11 cellular contexts compared by ENCODE assay signal in the genomic region with DNA sequence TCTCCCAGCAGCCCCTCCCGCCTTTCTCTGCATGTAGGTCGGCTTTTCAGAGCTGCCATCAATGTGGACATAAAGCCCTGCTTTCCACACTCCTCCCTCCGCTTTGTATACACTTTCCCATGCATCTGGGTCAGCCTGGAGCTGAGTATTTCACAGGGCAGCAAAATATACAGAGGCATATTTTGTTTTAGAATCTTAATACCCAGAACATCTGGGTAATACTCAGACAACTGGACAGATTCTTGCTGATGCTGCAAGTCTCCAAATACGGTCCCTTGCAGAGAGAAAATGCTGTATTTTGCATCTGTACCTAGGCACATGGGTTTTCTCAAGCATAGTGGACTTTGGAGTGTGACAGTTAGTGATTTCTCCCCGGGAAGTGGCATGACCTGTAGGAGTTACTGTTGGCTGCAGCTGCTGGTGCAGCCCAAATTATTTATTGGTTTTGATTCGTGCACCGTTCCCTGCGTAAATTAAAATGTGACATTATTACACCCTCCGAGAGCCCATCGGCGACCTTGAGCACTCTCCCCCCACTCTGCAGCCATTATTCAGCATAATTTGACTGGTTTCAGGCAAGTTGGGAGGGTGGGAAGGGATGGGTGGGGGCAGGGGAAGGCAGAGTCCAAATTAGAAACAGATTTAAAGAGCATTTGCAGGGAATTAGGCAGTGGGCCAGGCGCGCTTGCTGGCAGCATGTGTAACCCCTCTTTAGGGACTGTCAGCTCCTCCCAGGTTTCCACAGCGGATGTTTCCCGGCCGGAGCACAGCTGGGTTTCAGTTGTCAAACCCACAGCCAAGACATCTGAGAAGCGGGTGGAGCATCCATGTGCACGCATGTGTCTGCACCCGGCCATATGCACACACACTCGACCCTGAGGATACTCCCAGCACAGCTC.
A peak's percentile ranks its signal among the peaks of the same experiment; 100 is the strongest.
DNase-seq lines count a peak whose midpoint lies in the region; ATAC-seq, FAIRE-seq and TF ChIP-seq lines count a peak whose summit lies in the region.
"Had no signal": no experiment of that assay in that cellular context is flagged by ENCODE, and none has a peak within 500 bp of the region (broad histone marks: within the 10 kb centered on the region; RNA-seq: fewer than 3 reads in every experiment).

No MANE protein-coding gene starts in this region.

- intact Hi-C loops in left colon (cut with DNase I, micrococcal nuclease) = no loop called here

- H3K27me3 ChIP-seq in astrocyte (ENCODE audit: insufficient read depth, low read length) = peaks cover 46% of the 10 kb centered on the region
- no peaks in the 10 kb centered on the region for H3K27me3 ChIP-seq in stomach smooth muscle (ENCODE audit: control insufficient read depth in 1 of 2, insufficient read depth in 2 of 2, low read length in 2 of 2)

- FAIRE-seq in astrocyte (lab: Jason Lieb, UNC) = no peak
- FAIRE-seq: TTC549 had no signal

- H4K20me1 ChIP-seq in astrocyte (ENCODE audit: insufficient read depth, low read length) = no peaks in the 10 kb centered on the region

- peaks cover 3% of the 10 kb centered on the region for H3K9me3 Mint-ChIP-seq in astrocyte (ENCODE audit: unreplicated experiment)
- H3K9me3 Mint-ChIP-seq: activated naive CD4-positive, alpha-beta T cell treated with anti-CD3 and anti-CD28 coated beads, Interleukin-2, amount 10 ng/mL, durations not matched to agents 7 days and 5 days had no signal

- ATAC-seq in left colon = peak; percentile 87
- no peak for ATAC-seq in GM21825 (IDR thresholded peaks at IDR 0.05; ENCODE audit: unreplicated experiment)

- H3K4me2 ChIP-seq in astrocyte (ENCODE audit: low read length) = peak overlapping the region; percentile 36

- DNase-seq in NCI-H1092 treated with DMSO at 0.1 percent for 48 hours (lab: John Stamatoyannopoulos, UW) (peak; percentile 46), astrocyte (ENCODE audit: low read depth) (peak; percentile 45), left colon (peak; percentile 57 to 66), T-helper 2 cell (no peak)
- no peak for DNase-seq in effector CD4-positive, alpha-beta T cell
- DNase-seq in activated CD4-positive, alpha-beta T cell treated with anti-CD3 and anti-CD28 coated beads, Interleukin-2, amount 50 U/mL, for 4 hours = no peak
- DNase-seq: activated naive CD4-positive, alpha-beta T cell treated with anti-CD3 and anti-CD28 coated beads, Interleukin-2, amount 10 ng/mL, durations not matched to agents 7 days and 5 days had no signal

- H3K4me1 ChIP-seq in astrocyte (ENCODE audit: insufficient read depth, low read length) = peaks cover 6% of the 10 kb centered on the region
- peaks cover 25% of the 10 kb centered on the region for H3K4me1 ChIP-seq in stomach smooth muscle (ENCODE audit: control insufficient read depth, insufficient read depth, low read length)

- H3K4me3 ChIP-seq in astrocyte (ENCODE audit: insufficient read depth, low read depth, low read length) (no peak overlapping the region), stomach smooth muscle (ENCODE audit: low read length in 2 of 2) (peak overlapping the region; percentile 11 to 61)

- H3K27ac ChIP-seq in astrocyte (ENCODE audit: low read depth, low read length) (no peak overlapping the region), stomach smooth muscle (ENCODE audit: low read length) (no peak overlapping the region)
- H3K27ac ChIP-seq: epithelial cell of prostate had no signal

- no peaks in the 10 kb centered on the region for H3K9me3 ChIP-seq in astrocyte (ENCODE audit: insufficient read depth, low read depth, low read length)
- no peaks in the 10 kb centered on the region for H3K9me3 ChIP-seq in stomach smooth muscle (ENCODE audit: control insufficient read depth in 2 of 2, low read length in 2 of 2)

- H3K27me3 Mint-ChIP-seq in astrocyte (ENCODE audit: low read depth, unreplicated experiment) = peaks cover 84% of the 10 kb centered on the region

- no peak overlapping the region for H3K27ac Mint-ChIP-seq in astrocyte (ENCODE audit: unreplicated experiment)
- H3K27ac Mint-ChIP-seq: activated naive CD4-positive, alpha-beta T cell treated with anti-CD3 and anti-CD28 coated beads, Interleukin-2, amount 10 ng/mL, durations not matched to agents 7 days and 5 days had no signal

- H3K9ac ChIP-seq in astrocyte (ENCODE audit: low read length) = no peak overlapping the region
- no peak overlapping the region for H3K9ac ChIP-seq in stomach smooth muscle (ENCODE audit: low read length in 2 of 2)

- no peak overlapping the region for H2AFZ ChIP-seq in astrocyte (ENCODE audit: low read depth, low read length)

- H3K36me3 Mint-ChIP-seq in astrocyte (ENCODE audit: low read depth, unreplicated experiment) = no peaks in the 10 kb centered on the region
- H3K36me3 Mint-ChIP-seq: activated naive CD4-positive, alpha-beta T cell treated with anti-CD3 and anti-CD28 coated beads, Interleukin-2, amount 10 ng/mL, durations not matched to agents 7 days and 5 days had no signal

- peaks cover 2% of the 10 kb centered on the region for H3K4me1 Mint-ChIP-seq in astrocyte (ENCODE audit: low read depth, unreplicated experiment)

- H3K36me3 ChIP-seq in astrocyte (ENCODE audit: insufficient read depth, low read length) (no peaks in the 10 kb centered on the region), stomach smooth muscle (ENCODE audit: control insufficient read depth in 2 of 2, insufficient read depth in 2 of 2, low read length in 2 of 2) (no peaks in the 10 kb centered on the region)

- H3K79me2 ChIP-seq in astrocyte (ENCODE audit: insufficient read depth, low read length) = no peaks in the 10 kb centered on the region

- H3K4me3 Mint-ChIP-seq in astrocyte (ENCODE audit: unreplicated experiment) = no peak overlapping the region
- H3K4me3 Mint-ChIP-seq: activated naive CD4-positive, alpha-beta T cell treated with anti-CD3 and anti-CD28 coated beads, Interleukin-2, amount 10 ng/mL, durations not matched to agents 7 days and 5 days had no signal

- TF ChIP-seq CTCF in astrocyte (IDR thresholded peaks at IDR 0.05; ENCODE audit: insufficient read depth, low read depth, low read length) = no peak

Comparison
In these comparisons a context has a peak if more than half of its experiments do, and no peak if none do; other contexts are left out.
1. DNase-seq: peak in NCI-H1092 treated with DMSO at 0.1 percent for 48 hours (single experiment), astrocyte (single experiment) and left colon (2 of 2); none in T-helper 2 cell (0 of 5), effector CD4-positive, alpha-beta T cell (single experiment) and activated CD4-positive, alpha-beta T cell treated with anti-CD3 and anti-CD28 coated beads, Interleukin-2, amount 50 U/mL, for 4 hours (0 of 2).